ENCODE assay signal across 8 cellular contexts in the genomic region with DNA sequence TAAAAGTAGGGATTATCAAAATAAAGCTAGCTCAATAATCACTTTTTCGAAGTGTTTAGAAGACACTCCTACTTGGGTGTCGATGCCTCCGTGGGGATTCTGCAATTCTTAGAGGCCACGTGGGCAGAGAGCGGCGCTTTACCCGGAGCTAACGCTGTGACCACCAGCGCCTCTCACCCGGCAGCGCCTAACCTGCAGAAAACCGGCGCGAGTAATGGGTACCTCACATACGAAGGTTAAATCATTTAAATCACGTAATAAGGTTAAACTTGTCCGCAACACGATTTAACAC. TPM values are rescaled to one million over a fixed set of nuclear protein-coding genes. Genes with fewer than 3 reads are reported as not detected.
DNase-seq lines count a peak whose midpoint lies in the region; ATAC-seq and TF ChIP-seq lines count a peak whose summit lies in the region.

No MANE protein-coding gene starts in this region.

- ATAC-seq in HG02588 (IDR thresholded peaks at IDR 0.05; ENCODE audit: unreplicated experiment) (peak; percentile 44), body of pancreas (peak; percentile 40)

- peak overlapping the region; percentile 83 for H3K4me3 ChIP-seq in GM12864 (ENCODE audit: low read depth, low read length)
- H3K4me3 ChIP-seq in body of pancreas = peak overlapping the region; percentile 44 to 81

- intact Hi-C loops in body of pancreas (cut with DNase I) = no loop called here

- peak; percentile 42 for DNase-seq in GM12864 (ENCODE audit: low read depth)
- DNase-seq in NCI-H1092 (lab: John Stamatoyannopoulos, UW) = peak; percentile 40
- peak; percentile 43 for DNase-seq in T-helper 9 cell
- peak; percentile 49 to 65 (median 56) for DNase-seq in body of pancreas
- peak; percentile 38 for DNase-seq in iPS-NIHi11 (ENCODE audit: low spot score)
- peak; percentile 42 to 53 (median 46) for DNase-seq in stimulated activated CD4-positive, alpha-beta T cell treated with anti-CD3 and anti-CD28 coated beads, Interleukin-12 subunit alpha, Interleukin-12 subunit beta, amount 100 ng/mL, for 48 hours (ENCODE audit: low read depth in 2 of 3, low spot score in 1 of 3)
- no peak for DNase-seq in NCI-H187 treated with DMSO at 0.1 percent for 48 hours (lab: John Stamatoyannopoulos, UW)

- TF ChIP-seq CTCF in GM12864 (IDR thresholded peaks at IDR 0.05; ENCODE audit: low read depth, low read length, missing control alignments) (no peak), body of pancreas (IDR thresholded peaks at IDR 0.05) (no peak)

- no peaks in the 10 kb centered on the region for H3K9me3 ChIP-seq in body of pancreas

- H3K4me1 ChIP-seq in body of pancreas = peaks cover 79% of the 10 kb centered on the region

- H3K27me3 ChIP-seq in body of pancreas = no peaks in the 10 kb centered on the region

- no peak for TF ChIP-seq POLR2A in body of pancreas (IDR thresholded peaks at IDR 0.05)

- H3K36me3 ChIP-seq in body of pancreas (replicated peaks in 1 of 2; ENCODE audit: insufficient read depth in 1 of 2, low read depth in 2 of 2) = peaks cover 0 to 11% of the 10 kb centered on the region in 2 donors

- 0% methylated on average over 18 of the region's 18 CpGs for WGBS in body of pancreas, 2 donors

- peak overlapping the region; percentile 96 to 99 (median 98) for H3K27ac ChIP-seq in body of pancreas

RNA-seq across cellular contexts. Expression of a gene that starts 0.5 kb away (rescaled TPM):
- 100 to 1,000 TPM; 113 to 177 TPM for total RNA-seq in body of pancreas

RNA-seq across cellular contexts. Expression of a gene that starts 0.7 kb away (rescaled TPM):
- 10 to 100 TPM; 29.0 to 45.7 TPM for total RNA-seq in body of pancreas

RNA-seq across cellular contexts. Expression of a gene that starts 43.3 kb away (rescaled TPM):
- 10 to 100 TPM; 18.9 to 22.4 TPM for total RNA-seq in body of pancreas
